2 cellular contexts compared by ENCODE assay signal in the genomic region with DNA sequence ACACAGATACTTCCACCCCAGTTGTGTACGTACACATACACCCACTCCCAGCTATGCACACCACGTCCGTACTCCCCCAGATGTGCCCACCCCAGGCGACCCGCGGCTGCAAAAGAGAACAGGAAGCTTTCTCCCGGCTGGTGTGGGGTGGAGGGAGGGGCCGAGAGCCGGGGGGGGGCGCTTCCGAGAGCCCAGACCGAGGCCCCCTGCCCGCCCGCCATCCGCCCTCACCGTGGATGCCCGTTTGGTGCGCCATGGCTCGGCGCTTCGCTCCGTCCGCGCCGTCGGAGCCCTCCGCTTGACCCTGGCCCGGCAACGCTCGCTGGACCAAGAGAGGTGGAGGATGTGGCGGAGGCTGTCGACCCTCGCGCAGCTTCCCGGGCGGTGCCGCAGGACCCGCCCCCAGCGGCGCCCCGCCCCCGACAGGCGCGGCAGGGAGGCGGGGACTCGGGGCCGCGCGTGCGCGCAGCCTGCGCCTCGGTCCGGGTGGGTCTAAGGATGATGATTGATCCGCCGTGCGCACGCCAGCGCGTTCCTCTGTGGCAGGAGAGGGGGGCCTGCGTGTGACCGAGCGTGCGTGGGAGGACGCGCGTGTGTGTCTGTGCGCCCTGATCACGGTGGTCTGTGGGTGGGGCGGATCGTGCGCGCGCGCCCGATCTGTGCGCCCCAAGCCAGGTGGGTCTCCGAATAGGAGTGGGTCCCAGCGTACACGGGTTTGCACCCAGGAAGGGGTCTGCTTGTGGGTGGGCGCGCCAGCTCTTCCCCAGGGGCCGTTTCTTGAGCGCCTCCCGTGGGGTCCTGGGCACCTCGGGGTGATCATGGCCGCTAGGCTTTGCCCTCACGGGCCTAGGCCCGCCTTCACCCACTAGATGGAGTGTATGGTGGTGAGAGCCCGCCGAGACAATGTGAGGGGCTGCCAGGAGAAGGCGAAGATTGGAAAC.
TF ChIP-seq lines count a peak whose summit lies in the region.

TSS of gene TWF2 (minus strand) at position 398 of the 941 bp plus-strand sequence. CDS start at position 256, 142 bp downstream.

TF ChIP-seq in HEK293, 187 proteins besides CTCF, POLR2A, EP300 and RAD21 (continued from another document and continues in another):
- no peak for TF ChIP-seq PRDM2 (tag by site-specific recombination; IDR thresholded peaks at IDR 0.05; ENCODE audit: borderline replicate concordance)
- TF ChIP-seq ZNF600 (tag by site-specific recombination; IDR thresholded peaks at IDR 0.05): no peak
- no peak for TF ChIP-seq TCF7L2 (IDR thresholded peaks at IDR 0.05; ENCODE audit: borderline replicate concordance, low read depth, low read length)
- TF ChIP-seq ZNF274 (IDR thresholded peaks at IDR 0.05; ENCODE audit: low read length): no peak
- TF ChIP-seq ZNF274 (tag by site-specific recombination; IDR thresholded peaks at IDR 0.05; ENCODE audit: borderline replicate concordance): no peak
- TF ChIP-seq ZNF416 (tag by site-specific recombination; IDR thresholded peaks at IDR 0.05): no peak
- no peak for TF ChIP-seq ZSCAN18 (tag by site-specific recombination; IDR thresholded peaks at IDR 0.05)
- peak; percentile 60 for TF ChIP-seq ZNF335 (tag by site-specific recombination; conservative IDR thresholded peaks at IDR 0.05)
- TF ChIP-seq, protein P1, sequence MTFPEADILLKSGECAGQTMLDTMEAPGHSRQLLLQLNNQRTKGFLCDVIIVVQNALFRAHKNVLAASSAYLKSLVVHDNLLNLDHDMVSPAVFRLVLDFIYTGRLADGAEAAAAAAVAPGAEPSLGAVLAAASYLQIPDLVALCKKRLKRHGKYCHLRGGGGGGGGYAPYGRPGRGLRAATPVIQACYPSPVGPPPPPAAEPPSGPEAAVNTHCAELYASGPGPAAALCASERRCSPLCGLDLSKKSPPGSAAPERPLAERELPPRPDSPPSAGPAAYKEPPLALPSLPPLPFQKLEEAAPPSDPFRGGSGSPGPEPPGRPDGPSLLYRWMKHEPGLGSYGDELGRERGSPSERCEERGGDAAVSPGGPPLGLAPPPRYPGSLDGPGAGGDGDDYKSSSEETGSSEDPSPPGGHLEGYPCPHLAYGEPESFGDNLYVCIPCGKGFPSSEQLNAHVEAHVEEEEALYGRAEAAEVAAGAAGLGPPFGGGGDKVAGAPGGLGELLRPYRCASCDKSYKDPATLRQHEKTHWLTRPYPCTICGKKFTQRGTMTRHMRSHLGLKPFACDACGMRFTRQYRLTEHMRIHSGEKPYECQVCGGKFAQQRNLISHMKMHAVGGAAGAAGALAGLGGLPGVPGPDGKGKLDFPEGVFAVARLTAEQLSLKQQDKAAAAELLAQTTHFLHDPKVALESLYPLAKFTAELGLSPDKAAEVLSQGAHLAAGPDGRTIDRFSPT (tag by site-specific recombination; IDR thresholded peaks at IDR 0.05): peak; percentile 59
- TF ChIP-seq ZNF292 (tag by site-specific recombination; IDR thresholded peaks at IDR 0.05; ENCODE audit: borderline replicate concordance, low read depth): no peak
- TF ChIP-seq ZNF48 (tag by site-specific recombination; IDR thresholded peaks at IDR 0.05): no peak
- 0 out of 2 replicates have a peak, but pooled peaks have one; percentile 51 for TF ChIP-seq ZNF324 (tag by site-specific recombination; IDR thresholded peaks at IDR 0.05)

TF ChIP-seq in K562, 482 proteins besides CTCF, POLR2A, EP300 and RAD21 (continued from another document and continues in another):
- TF ChIP-seq, protein P2, sequence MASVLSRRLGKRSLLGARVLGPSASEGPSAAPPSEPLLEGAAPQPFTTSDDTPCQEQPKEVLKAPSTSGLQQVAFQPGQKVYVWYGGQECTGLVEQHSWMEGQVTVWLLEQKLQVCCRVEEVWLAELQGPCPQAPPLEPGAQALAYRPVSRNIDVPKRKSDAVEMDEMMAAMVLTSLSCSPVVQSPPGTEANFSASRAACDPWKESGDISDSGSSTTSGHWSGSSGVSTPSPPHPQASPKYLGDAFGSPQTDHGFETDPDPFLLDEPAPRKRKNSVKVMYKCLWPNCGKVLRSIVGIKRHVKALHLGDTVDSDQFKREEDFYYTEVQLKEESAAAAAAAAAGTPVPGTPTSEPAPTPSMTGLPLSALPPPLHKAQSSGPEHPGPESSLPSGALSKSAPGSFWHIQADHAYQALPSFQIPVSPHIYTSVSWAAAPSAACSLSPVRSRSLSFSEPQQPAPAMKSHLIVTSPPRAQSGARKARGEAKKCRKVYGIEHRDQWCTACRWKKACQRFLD (CRISPR knock-in tag; IDR thresholded peaks at IDR 0.05): no peak
- TF ChIP-seq ZNF644 (tag; IDR thresholded peaks at IDR 0.05; ENCODE audit: low read depth) (no peak), BCL6 (CRISPR knock-in tag; IDR thresholded peaks at IDR 0.05) (no peak), ZNF41 (CRISPR knock-in tag; conservative IDR thresholded peaks at IDR 0.05) (no peak), MEF2D (tag; conservative IDR thresholded peaks at IDR 0.05; ENCODE audit: low read depth) (no peak), SMARCB1 (IDR thresholded peaks at IDR 0.05; ENCODE audit: insufficient read length, low read depth) (no peak), KAT8 (IDR thresholded peaks at IDR 0.05; ENCODE audit: low read depth) (no peak), SAFB (IDR thresholded peaks at IDR 0.05; ENCODE audit: borderline replicate concordance, low read depth, low read length) (peak; percentile 91), CHD1 (IDR thresholded peaks at IDR 0.05; ENCODE audit: low read length) (no peak), THAP12 (CRISPR knock-in tag; IDR thresholded peaks at IDR 0.05) (no peak), TAF1 (IDR thresholded peaks at IDR 0.05; ENCODE audit: control insufficient read depth, extremely low read depth, insufficient read depth, low read length, severe bottlenecking) (peak; percentile 26), TAF9B (IDR thresholded peaks at IDR 0.05; ENCODE audit: partially characterized antibody) (no peak), ZFP30 (CRISPR knock-in tag; IDR thresholded peaks at IDR 0.05; ENCODE audit: borderline replicate concordance) (no peak), FOS (IDR thresholded peaks at IDR 0.05; ENCODE audit: extremely low read depth, insufficient read length) (no peak), LEF1 (IDR thresholded peaks at IDR 0.05) (no peak), PHTF2 (CRISPR knock-in tag; IDR thresholded peaks at IDR 0.05) (no peak), ZFPM2 (CRISPR knock-in tag; IDR thresholded peaks at IDR 0.05) (no peak), ZNF212 (CRISPR knock-in tag; IDR thresholded peaks at IDR 0.05) (no peak), ZNF3 (CRISPR knock-in tag; IDR thresholded peaks at IDR 0.05) (no peak), CTBP1 (IDR thresholded peaks at IDR 0.05; ENCODE audit: borderline replicate concordance) (peak; percentile 70), THRAP3 (IDR thresholded peaks at IDR 0.05; ENCODE audit: borderline replicate concordance) (no peak), ZC3H4 (CRISPR knock-in tag; IDR thresholded peaks at IDR 0.05; ENCODE audit: borderline replicate concordance) (no peak), MCM2 (IDR thresholded peaks at IDR 0.05; ENCODE audit: low read depth) (no peak), GTF2A2 (tag; IDR thresholded peaks at IDR 0.05) (no peak), HDGF (IDR thresholded peaks at IDR 0.05) (no peak), XRCC4 (IDR thresholded peaks at IDR 0.05; ENCODE audit: extremely low read depth, insufficient read depth, insufficient read length) (no peak), MAFF (IDR thresholded peaks at IDR 0.05; ENCODE audit: low read length) (no peak), SAFB2 (IDR thresholded peaks at IDR 0.05; ENCODE audit: borderline replicate concordance, low read depth, low read length, severe bottlenecking) (no peak), SAP30 (IDR thresholded peaks at IDR 0.05; ENCODE audit: borderline replicate concordance, insufficient read depth, low read depth, low read length, poor library complexity, severe bottlenecking) (peak; percentile 40), ELF1 (tag; IDR thresholded peaks at IDR 0.05) (0 out of 2 replicates have a peak, but pooled peaks have one; percentile 19), ETV5 (CRISPR knock-in tag; IDR thresholded peaks at IDR 0.05; ENCODE audit: low read depth) (no peak), ATF6 (CRISPR knock-in tag; IDR thresholded peaks at IDR 0.05) (no peak), ZNF146 (CRISPR knock-in tag; IDR thresholded peaks at IDR 0.05; ENCODE audit: unreplicated experiment) (no peak), SMAD3 (CRISPR knock-in tag; conservative IDR thresholded peaks at IDR 0.05) (no peak), XRCC3 (IDR thresholded peaks at IDR 0.05) (no peak), TAL1 (IDR thresholded peaks at IDR 0.05) (no peak), E2F8 (IDR thresholded peaks at IDR 0.05; ENCODE audit: low read depth, partially characterized antibody) (no peak), ZNF408 (CRISPR knock-in tag; IDR thresholded peaks at IDR 0.05; ENCODE audit: low read depth) (no peak), ETS2 (tag; IDR thresholded peaks at IDR 0.05; ENCODE audit: borderline replicate concordance, poor library complexity, severe bottlenecking) (no peak), ILF3 (IDR thresholded peaks at IDR 0.05; ENCODE audit: borderline replicate concordance) (no peak)
- TF ChIP-seq, protein P3, sequence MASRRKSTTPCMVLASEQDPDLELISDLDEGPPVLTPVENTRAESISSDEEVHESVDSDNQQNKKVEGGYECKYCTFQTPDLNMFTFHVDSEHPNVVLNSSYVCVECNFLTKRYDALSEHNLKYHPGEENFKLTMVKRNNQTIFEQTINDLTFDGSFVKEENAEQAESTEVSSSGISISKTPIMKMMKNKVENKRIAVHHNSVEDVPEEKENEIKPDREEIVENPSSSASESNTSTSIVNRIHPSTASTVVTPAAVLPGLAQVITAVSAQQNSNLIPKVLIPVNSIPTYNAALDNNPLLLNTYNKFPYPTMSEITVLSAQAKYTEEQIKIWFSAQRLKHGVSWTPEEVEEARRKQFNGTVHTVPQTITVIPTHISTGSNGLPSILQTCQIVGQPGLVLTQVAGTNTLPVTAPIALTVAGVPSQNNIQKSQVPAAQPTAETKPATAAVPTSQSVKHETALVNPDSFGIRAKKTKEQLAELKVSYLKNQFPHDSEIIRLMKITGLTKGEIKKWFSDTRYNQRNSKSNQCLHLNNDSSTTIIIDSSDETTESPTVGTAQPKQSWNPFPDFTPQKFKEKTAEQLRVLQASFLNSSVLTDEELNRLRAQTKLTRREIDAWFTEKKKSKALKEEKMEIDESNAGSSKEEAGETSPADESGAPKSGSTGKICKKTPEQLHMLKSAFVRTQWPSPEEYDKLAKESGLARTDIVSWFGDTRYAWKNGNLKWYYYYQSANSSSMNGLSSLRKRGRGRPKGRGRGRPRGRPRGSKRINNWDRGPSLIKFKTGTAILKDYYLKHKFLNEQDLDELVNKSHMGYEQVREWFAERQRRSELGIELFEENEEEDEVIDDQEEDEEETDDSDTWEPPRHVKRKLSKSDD (conservative IDR thresholded peaks at IDR 0.05; ENCODE audit: low read length): no peak
